33 cellular contexts compared by ENCODE assay signal in genomic region chr21:37939251-37939650, GRCh38. TPM values are rescaled to one million over a fixed set of nuclear protein-coding genes. Genes with fewer than 3 reads are reported as not detected.
"Had no signal": no experiment of that assay in that cellular context is flagged by ENCODE, and none has a peak within 500 bp of the region (broad histone marks: within the 10 kb centered on the region; RNA-seq: fewer than 3 reads in every experiment).

No MANE protein-coding gene starts in this region.

- H3K4me1 ChIP-seq: esophagus squamous epithelium, prostate gland, upper lobe of left lung, vagina had no signal

- H3K4me3 ChIP-seq: esophagus squamous epithelium, left ventricle myocardium inferior, lung, ovary, prostate gland, smooth muscle cell, upper lobe of left lung, vagina had no signal

- DNase-seq: activated CD4-positive, alpha-beta memory T cell treated with anti-CD3 and anti-CD28 coated beads, Interleukin-2, amount 10 ng/mL, durations not matched to agents 7 days and 5 days; activated CD4-positive, alpha-beta T cell treated with anti-CD3 and anti-CD28 coated beads, Interleukin-2, amount 10 ng/mL, durations not matched to agents 7 days and 5 days; activated CD4-positive, CD25-positive, alpha-beta regulatory T cell treated with anti-CD3 and anti-CD28 coated beads, Interleukin-2, amount 50 U/mL, for 72 hours; activated gamma-delta T cell treated with Interleukin-2 at 50 U/mL for 16 hours; activated naive CD4-positive, alpha-beta T cell treated with anti-CD3 and anti-CD28 coated beads, Interleukin-2, amount 50 U/mL, for 16 hours; activated T-cell treated with anti-CD3 and anti-CD28 coated beads, Interleukin-2, amount 50 U/mL, for 4 hours; amniotic stem cell; brain microvascular endothelial cell; central memory CD4-positive, alpha-beta T cell; endodermal cell; esophagus squamous epithelium; left ventricle myocardium inferior; naive B cell; nephron progenitor cell; ovary; stimulated activated CD4-positive, alpha-beta T cell treated with anti-CD3 and anti-CD28 coated beads, Interleukin-1b, Interleukin-23, amount 100 ng/mL, for 48 hours; stimulated activated CD4-positive, alpha-beta T cell treated with anti-CD3 and anti-CD28 coated beads, Interleukin-4, amount 100 ng/mL, for 4 hours; stimulated activated CD8-positive, alpha-beta memory T cell treated with anti-CD3 and anti-CD28 coated beads, Interleukin-4, amount 100 ng/mL, for 48 hours; stimulated activated naive CD8-positive, alpha-beta T cell treated with anti-CD3 and anti-CD28 coated beads, Interleukin-15, amount 100 ng/mL, for 72 hours; substantia nigra; T1000; WERI-Rb-1 had no signal

- H3K27me3 ChIP-seq: brain microvascular endothelial cell, esophagus squamous epithelium, ovary, upper lobe of left lung, vagina had no signal

- H3K9me3 ChIP-seq: esophagus squamous epithelium, neutrophil, ovary, prostate gland, vagina had no signal

- ATAC-seq: activated T-cell treated with anti-CD3 and anti-CD28 coated beads, Interleukin-2, amount 50 U/mL, for 4 hours; activated T-helper 17 cell treated with anti-CD3 and anti-CD28 coated beads, Interleukin-2, amount 50 U/mL, for 72 hours; stimulated activated memory B cell treated with anti-CD40 and anti-IgM and Interleukin-4, amounts not matched to agents 10 μg/mL and 1 μg/mL and 100 μg/mL, for 72 hours; stimulated activated naive CD8-positive, alpha-beta T cell treated with anti-CD3 and anti-CD28 coated beads, Interleukin-15, amount 100 ng/mL, for 72 hours had no signal

- H3K4me2 ChIP-seq: smooth muscle cell had no signal

- H3K36me3 ChIP-seq: brain microvascular endothelial cell, esophagus squamous epithelium, left ventricle myocardium inferior, neutrophil, ovary, prostate gland, upper lobe of left lung, vagina, WERI-Rb-1 had no signal

- FAIRE-seq: astrocyte, frontal cortex had no signal

- H3K27ac ChIP-seq: brain microvascular endothelial cell, esophagus squamous epithelium, left ventricle myocardium inferior, neutrophil, ovary, prostate gland, upper lobe of left lung, vagina, WERI-Rb-1 had no signal

RNA-seq across cellular contexts. Expression of gene KCNJ6, which starts 23.0 kb away (rescaled TPM):
- total RNA-seq: activated CD4-positive, alpha-beta memory T cell treated with anti-CD3 and anti-CD28 coated beads, Interleukin-2, amount 10 ng/mL, durations not matched to agents 7 days and 5 days; activated CD4-positive, alpha-beta T cell treated with anti-CD3 and anti-CD28 coated beads, Interleukin-2, amount 10 ng/mL, durations not matched to agents 7 days and 5 days; activated T-cell treated with anti-CD3 and anti-CD28 coated beads, Interleukin-2, amount 50 U/mL, for 4 hours; activated T-helper 17 cell treated with anti-CD3 and anti-CD28 coated beads, Interleukin-2, amount 50 U/mL, for 72 hours; esophagus squamous epithelium; left ventricle myocardium inferior; mesenteric fat pad; ovary; vagina had no signal
